Comparison of ENCODE assay signal across 1 cellular context in the genomic region with DNA sequence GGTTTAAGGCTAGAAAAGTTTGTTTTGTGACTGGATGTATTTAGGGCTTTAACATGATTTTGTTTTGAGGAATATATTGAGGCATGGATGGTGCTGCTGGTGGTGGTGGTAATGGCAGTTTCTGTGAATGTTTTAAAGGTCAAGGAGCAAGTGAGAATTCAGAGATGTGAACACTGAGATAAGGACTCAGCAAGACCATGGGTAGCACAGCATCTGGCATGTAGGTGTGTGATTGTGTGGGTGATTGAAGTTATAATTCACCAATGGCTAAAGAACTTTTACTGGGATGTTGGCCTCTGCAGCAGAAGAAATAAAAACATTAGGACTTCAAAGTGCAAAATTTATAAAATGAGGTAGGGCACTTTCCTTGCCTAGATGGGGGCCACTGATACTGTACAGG.
TF ChIP-seq lines count a peak whose summit lies in the region.

No MANE protein-coding gene starts in this region.

TF ChIP-seq in H1, 55 proteins besides CTCF, POLR2A, EP300 and RAD21 (continued from another document):
- TF ChIP-seq, protein P1, sequence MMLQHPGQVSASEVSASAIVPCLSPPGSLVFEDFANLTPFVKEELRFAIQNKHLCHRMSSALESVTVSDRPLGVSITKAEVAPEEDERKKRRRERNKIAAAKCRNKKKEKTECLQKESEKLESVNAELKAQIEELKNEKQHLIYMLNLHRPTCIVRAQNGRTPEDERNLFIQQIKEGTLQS (IDR thresholded peaks at IDR 0.05; ENCODE audit: insufficient read depth, low read depth, low read length): no peak
- TF ChIP-seq POLR2AphosphoS5 (IDR thresholded peaks at IDR 0.05; ENCODE audit: low read depth, low read length) (no peak), HDAC6 (IDR thresholded peaks at IDR 0.05; ENCODE audit: low read depth, low read length) (no peak), RNF2 (IDR thresholded peaks at IDR 0.05; ENCODE audit: borderline replicate concordance, low read depth, low read length, missing control alignments, poor library complexity, severe bottlenecking) (no peak), CHD1 (IDR thresholded peaks at IDR 0.05; ENCODE audit: low read depth, low read length) (no peak), JUN (IDR thresholded peaks at IDR 0.05; ENCODE audit: low read depth, low read length) (no peak), BCL11A (IDR thresholded peaks at IDR 0.05; ENCODE audit: low read depth in 2 of 2, low read length in 2 of 2) (no peak), SRF (IDR thresholded peaks at IDR 0.05; ENCODE audit: low read depth, low read length) (no peak), SP1 (IDR thresholded peaks at IDR 0.05; ENCODE audit: low read depth, low read length) (no peak), CEBPB (IDR thresholded peaks at IDR 0.05; ENCODE audit: low read depth, low read length) (no peak), SIX5 (IDR thresholded peaks at IDR 0.05; ENCODE audit: low read depth, low read length) (no peak), FOSL1 (IDR thresholded peaks at IDR 0.05; ENCODE audit: insufficient read depth, low read depth, low read length) (no peak), POU5F1 (IDR thresholded peaks at IDR 0.05; ENCODE audit: low read depth, low read length) (no peak)
- TF ChIP-seq, protein P2, sequence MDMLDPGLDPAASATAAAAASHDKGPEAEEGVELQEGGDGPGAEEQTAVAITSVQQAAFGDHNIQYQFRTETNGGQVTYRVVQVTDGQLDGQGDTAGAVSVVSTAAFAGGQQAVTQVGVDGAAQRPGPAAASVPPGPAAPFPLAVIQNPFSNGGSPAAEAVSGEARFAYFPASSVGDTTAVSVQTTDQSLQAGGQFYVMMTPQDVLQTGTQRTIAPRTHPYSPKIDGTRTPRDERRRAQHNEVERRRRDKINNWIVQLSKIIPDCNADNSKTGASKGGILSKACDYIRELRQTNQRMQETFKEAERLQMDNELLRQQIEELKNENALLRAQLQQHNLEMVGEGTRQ (IDR thresholded peaks at IDR 0.05; ENCODE audit: low read length): no peak
TF ChIP-seq in H1: peak in this region for 0.
